Comparison of ENCODE assay signal across 9 cellular contexts in the genomic region with DNA sequence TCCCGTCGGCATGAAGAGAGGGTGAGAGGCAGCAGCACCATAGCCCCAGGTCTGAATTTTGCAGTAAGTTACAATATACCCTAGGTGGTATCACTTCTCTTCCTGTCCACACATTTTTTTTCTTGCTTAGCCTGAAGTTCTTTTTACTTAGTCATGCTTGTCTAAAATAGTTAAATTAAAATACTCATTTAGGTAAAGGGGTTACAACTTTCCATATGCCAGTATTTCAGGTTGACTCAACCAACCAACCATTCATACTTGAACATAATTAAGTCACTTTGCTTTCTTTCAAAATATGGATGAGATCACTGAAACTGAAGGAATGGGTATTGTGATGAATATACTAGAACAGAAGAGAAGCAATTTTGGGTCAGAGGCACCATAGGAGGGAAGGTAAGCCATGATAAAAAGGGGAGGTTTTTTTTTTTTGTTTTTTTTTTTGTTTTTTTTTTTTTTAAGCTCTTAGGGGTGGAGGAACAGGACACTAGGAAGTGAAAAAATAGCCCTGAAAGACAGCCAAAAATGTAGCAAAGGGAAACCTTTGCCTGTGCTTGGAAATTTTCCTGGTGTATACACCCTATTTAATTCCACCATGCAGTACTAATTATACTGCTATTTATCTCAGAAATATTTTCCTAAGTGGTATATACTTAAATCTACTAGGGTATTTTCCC. TPM values are rescaled to one million over a fixed set of nuclear protein-coding genes. Genes with fewer than 3 reads are reported as not detected.
DNase-seq lines count a peak whose midpoint lies in the region; ATAC-seq, FAIRE-seq and TF ChIP-seq lines count a peak whose summit lies in the region.
"Had no signal": no experiment of that assay in that cellular context is flagged by ENCODE, and none has a peak within 500 bp of the region (broad histone marks: within the 10 kb centered on the region; RNA-seq: fewer than 3 reads in every experiment).

No MANE protein-coding gene starts in this region.

- H3K27ac ChIP-seq in suprapubic skin (no peak overlapping the region), kidney (ENCODE audit: low read depth in 2 of 2, low read length in 2 of 2) (no peak overlapping the region)

- no peak for TF ChIP-seq CTCF in suprapubic skin (IDR thresholded peaks at IDR 0.05)
- no peak for TF ChIP-seq CTCF in kidney (IDR thresholded peaks at IDR 0.05; ENCODE audit: borderline replicate concordance, extremely low read depth, insufficient read depth)

- no peak for FAIRE-seq in kidney (lab: Jason Lieb, UNC)
- FAIRE-seq: H1 had no signal

- no peaks in the 10 kb centered on the region for H3K27me3 ChIP-seq in suprapubic skin

- H3K4me3 ChIP-seq in suprapubic skin = no peak overlapping the region
- H3K4me3 ChIP-seq in kidney (ENCODE audit: low read length in 2 of 2) = no peak overlapping the region

- H3K9me3 ChIP-seq in suprapubic skin = no peaks in the 10 kb centered on the region
- no peaks in the 10 kb centered on the region for H3K9me3 ChIP-seq in kidney (ENCODE audit: control insufficient read depth in 1 of 2, low read length in 2 of 2)

- H3K9ac ChIP-seq in kidney (ENCODE audit: low read length in 2 of 2) = no peak overlapping the region

- TF ChIP-seq EP300 in suprapubic skin (IDR thresholded peaks at IDR 0.05) = no peak

- no peak for TF ChIP-seq POLR2A in suprapubic skin (IDR thresholded peaks at IDR 0.05)

- DNase-seq in EH (ENCODE audit: low read depth) (peak; percentile 45), cerebellum (ENCODE audit: low spot score) (peak; percentile 31), suprapubic skin (ENCODE audit: low spot score in 2 of 2) (no peak), kidney (no peak), inferior parietal cortex (ENCODE audit: extremely low spot score) (no peak), KG1 (lab: John Stamatoyannopoulos, UW) (no peak)

- no peaks in the 10 kb centered on the region for H3K36me3 ChIP-seq in suprapubic skin
- no peaks in the 10 kb centered on the region for H3K36me3 ChIP-seq in kidney (ENCODE audit: control insufficient read depth in 1 of 2, insufficient read depth in 2 of 2, low read length in 2 of 2)

- ATAC-seq in GM19438 (IDR thresholded peaks at IDR 0.05; ENCODE audit: low read depth, unreplicated experiment) (peak; percentile 68), HG03196 (IDR thresholded peaks at IDR 0.05; ENCODE audit: unreplicated experiment) (peak; percentile 84)

- no peaks in the 10 kb centered on the region for H3K4me1 ChIP-seq in suprapubic skin
- no peaks in the 10 kb centered on the region for H3K4me1 ChIP-seq in kidney (ENCODE audit: control insufficient read depth in 1 of 2, insufficient read depth in 1 of 2, low read depth in 1 of 2, low read length in 2 of 2)

- 77% methylated on average over 2 of the region's 2 CpGs for WGBS in suprapubic skin

- intact Hi-C loops in kidney (cut with DNase I) = no loop called here

RNA-seq across cellular contexts. Expression of gene RPS6KA3, which starts 41.8 kb away (rescaled TPM):
- total RNA-seq in cerebellum = 35.1 TPM
- 10 to 100 TPM; 27.2 to 36.0 (median 32.2) TPM for total RNA-seq in suprapubic skin
- total RNA-seq in kidney = 42.8 TPM
- 9.9 TPM for polyA plus RNA-seq in kidney (ENCODE audit: insufficient read depth, low read depth, low replicate concordance)

Comparison
In these comparisons a context has a peak if more than half of its experiments do, and no peak if none do; other contexts are left out.
1. DNase-seq: peak in EH (single experiment) and cerebellum (single experiment); none in suprapubic skin (0 of 2), kidney (single experiment), inferior parietal cortex (single experiment) and KG1 (single experiment).